Comparison of ENCODE assay signal across 14 cellular contexts in the genomic region with DNA sequence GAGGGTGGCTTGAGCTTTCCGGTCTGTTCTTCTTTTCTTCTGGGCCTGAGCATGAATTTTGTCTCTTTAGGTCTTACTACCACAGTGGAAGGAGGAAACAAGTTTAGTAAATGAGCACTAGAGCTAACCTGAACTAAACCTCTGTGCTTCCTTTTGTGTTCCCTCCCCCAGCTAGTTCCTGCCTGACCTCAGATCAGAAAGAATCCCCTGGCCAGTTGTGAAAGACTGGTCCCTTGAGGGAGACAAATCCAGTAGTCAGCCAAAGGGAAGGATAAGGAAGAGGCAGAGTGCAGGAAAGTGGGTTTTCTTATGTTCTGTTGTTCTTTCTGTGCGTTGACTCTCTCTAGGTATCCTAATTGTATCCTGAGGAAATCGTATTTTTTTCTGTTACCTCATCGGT. TPM values are rescaled to one million over a fixed set of nuclear protein-coding genes. Genes with fewer than 3 reads are reported as not detected.
DNase-seq lines count a peak whose midpoint lies in the region; ATAC-seq and TF ChIP-seq lines count a peak whose summit lies in the region.
"Had no signal": no experiment of that assay in that cellular context is flagged by ENCODE, and none has a peak within 500 bp of the region (broad histone marks: within the 10 kb centered on the region; RNA-seq: fewer than 3 reads in every experiment).

No MANE protein-coding gene starts in this region.

- peak overlapping the region; percentile 47 for H3K27ac Mint-ChIP-seq in T-helper 17 cell
- H3K27ac Mint-ChIP-seq in neural progenitor cell, result no peak overlapping the region

- no peak overlapping the region for H3K4me2 ChIP-seq in neural progenitor cell

- H3K27me3 Mint-ChIP-seq in T-helper 17 cell, result no peaks in the 10 kb centered on the region
- H3K27me3 Mint-ChIP-seq in neural progenitor cell (ENCODE audit: insufficient read depth, low read depth), result no peaks in the 10 kb centered on the region
- H3K27me3 Mint-ChIP-seq: IgD-negative memory B cell had no signal

- H3F3A ChIP-seq in neural progenitor cell (ENCODE audit: low read depth), result peaks cover 10% of the 10 kb centered on the region

- H3K27ac ChIP-seq in neural progenitor cell, result no peak overlapping the region

- ATAC-seq in T-helper 17 cell, result no peak
- no peak for ATAC-seq in GM21576 (IDR thresholded peaks at IDR 0.05; ENCODE audit: unreplicated experiment)

- TF ChIP-seq CTCF in foreskin fibroblast (IDR thresholded peaks at IDR 0.05; ENCODE audit: low read depth, low read length) (no peak), neural progenitor cell (IDR thresholded peaks at IDR 0.05) (no peak)

- peak overlapping the region; percentile 38 for H3K9ac ChIP-seq in neural progenitor cell

- H3K9me3 ChIP-seq in T-helper 17 cell (ENCODE audit: control insufficient read depth, low read length, poor library complexity, severe bottlenecking) (no peaks in the 10 kb centered on the region), neural progenitor cell (ENCODE audit: low read depth) (no peaks in the 10 kb centered on the region)

- H3K36me3 ChIP-seq in neural progenitor cell, result peaks cover 7% of the 10 kb centered on the region

- peaks cover 100% of the 10 kb centered on the region for H4K20me1 ChIP-seq in neural progenitor cell (ENCODE audit: low read depth)

- H3K9me3 Mint-ChIP-seq in neural progenitor cell, result no peaks in the 10 kb centered on the region
- H3K9me3 Mint-ChIP-seq: IgD-negative memory B cell, immature natural killer cell had no signal

- peaks cover 94% of the 10 kb centered on the region for H3K79me2 ChIP-seq in neural progenitor cell (ENCODE audit: low read depth)

- H3K36me3 Mint-ChIP-seq in T-helper 17 cell (ENCODE audit: low read depth), result peaks cover 8% of the 10 kb centered on the region
- H3K36me3 Mint-ChIP-seq in neural progenitor cell, result peaks cover 32% of the 10 kb centered on the region

- DNase-seq in CMK (ENCODE audit: low read depth) (peak; percentile 48), T-helper 17 cell (no peak), foreskin fibroblast (peak; percentile 61 to 75), neural progenitor cell (ENCODE audit: low spot score) (no peak), SW480 (ENCODE audit: low spot score) (no peak), NCI-H2029 treated with DMSO at 0.1 percent for 48 hours (lab: John Stamatoyannopoulos, UW) (no peak), NCI-H2227 (lab: John Stamatoyannopoulos, UW; ENCODE audit: unreplicated experiment) (no peak)
- DNase-seq: activated CD4-positive, alpha-beta T cell treated with anti-CD3 and anti-CD28 coated beads for 4 hours; activated naive CD4-positive, alpha-beta T cell treated with anti-CD3 and anti-CD28 coated beads, Interleukin-2, amount 50 U/mL, for 16 hours; DMS153; immature natural killer cell; NCI-H2227 treated with DMSO at 0.1 percent for 48 hours had no signal

- no peaks in the 10 kb centered on the region for H3K27me3 ChIP-seq in neural progenitor cell

- H3K4me3 Mint-ChIP-seq in T-helper 17 cell, result no peak overlapping the region
- H3K4me3 Mint-ChIP-seq in neural progenitor cell, result no peak overlapping the region
- H3K4me3 Mint-ChIP-seq: immature natural killer cell had no signal

- H3K4me3 ChIP-seq in foreskin fibroblast (ENCODE audit: low read depth in 1 of 2, low read length in 2 of 2) (no peak overlapping the region), neural progenitor cell (no peak overlapping the region)

- peaks cover 27% of the 10 kb centered on the region for H3K4me1 Mint-ChIP-seq in T-helper 17 cell
- peaks cover 13% of the 10 kb centered on the region for H3K4me1 Mint-ChIP-seq in neural progenitor cell

- peaks cover 16% of the 10 kb centered on the region for H3K4me1 ChIP-seq in neural progenitor cell

- no peak overlapping the region for H2AFZ ChIP-seq in neural progenitor cell (replicated peaks)

RNA-seq across cellular contexts. Expression of a gene that starts 17.5 kb away (rescaled TPM):
- total RNA-seq in T-helper 17 cell (10 to 100 TPM; 33.7 to 42.1 TPM), neural progenitor cell (ENCODE audit: low replicate concordance) (133 and 172 TPM in 2 replicates)

RNA-seq across cellular contexts. Expression of a gene that starts 17.9 kb away (rescaled TPM):
- total RNA-seq in T-helper 17 cell (10 to 100 TPM; 30.1 to 46.4 TPM), neural progenitor cell (ENCODE audit: low replicate concordance) (4.8 and 10.5 TPM in 2 replicates)

Comparison
In these comparisons a context has a peak if more than half of its experiments do, and no peak if none do; other contexts are left out.
1. DNase-seq: peak in CMK (single experiment) and foreskin fibroblast (2 of 2); none in T-helper 17 cell (0 of 3), neural progenitor cell (single experiment), SW480 (single experiment), NCI-H2029 treated with DMSO at 0.1 percent for 48 hours (single experiment) and NCI-H2227 (single experiment).